In genomic region chr11:86171627-86172026, GRCh38 we compare ENCODE assay signal across 1 cellular context.
A peak's percentile ranks its signal among the peaks of the same experiment; 100 is the strongest.
TF ChIP-seq lines count a peak whose summit lies in the region.

No MANE protein-coding gene starts in this region.

TF ChIP-seq in K562, 482 proteins besides CTCF, POLR2A, EP300 and RAD21 (continued from another document):
- TF ChIP-seq ETV5 (CRISPR knock-in tag; IDR thresholded peaks at IDR 0.05; ENCODE audit: low read depth): no peak
- no peak for TF ChIP-seq ZNF780A (CRISPR knock-in tag; IDR thresholded peaks at IDR 0.05)
- no peak for TF ChIP-seq TFAP4 (CRISPR knock-in tag; IDR thresholded peaks at IDR 0.05; ENCODE audit: borderline replicate concordance)
- TF ChIP-seq HDGF (IDR thresholded peaks at IDR 0.05): no peak
- TF ChIP-seq NFRKB (IDR thresholded peaks at IDR 0.05; ENCODE audit: low read depth): no peak
- TF ChIP-seq ZNF311 (CRISPR knock-in tag; IDR thresholded peaks at IDR 0.05): no peak
- no peak for TF ChIP-seq ATF3 (IDR thresholded peaks at IDR 0.05)
- no peak for TF ChIP-seq ATF3 (CRISPR knock-in tag; conservative IDR thresholded peaks at IDR 0.05)
- TF ChIP-seq SNIP1 (IDR thresholded peaks at IDR 0.05; ENCODE audit: low read depth): no peak
- TF ChIP-seq FOXO4 (CRISPR knock-in tag; IDR thresholded peaks at IDR 0.05): no peak
- TF ChIP-seq ZNF449 (CRISPR knock-in tag; IDR thresholded peaks at IDR 0.05): no peak
- 0 out of 2 replicates have a peak, but pooled peaks have one; percentile 30 for TF ChIP-seq HMBOX1 (IDR thresholded peaks at IDR 0.05)
- no peak for TF ChIP-seq ZNF354B (CRISPR knock-in tag; IDR thresholded peaks at IDR 0.05)
- no peak for TF ChIP-seq FOXA1 (IDR thresholded peaks at IDR 0.05; ENCODE audit: borderline replicate concordance)
- no peak for TF ChIP-seq PKNOX1 (IDR thresholded peaks at IDR 0.05)
- no peak for TF ChIP-seq THRB (CRISPR knock-in tag; conservative IDR thresholded peaks at IDR 0.05)
- TF ChIP-seq KLF13 (tag; IDR thresholded peaks at IDR 0.05; ENCODE audit: borderline replicate concordance, low read depth): no peak
- no peak for TF ChIP-seq ATF7 (IDR thresholded peaks at IDR 0.05)
- 0 out of 2 replicates have a peak, but pooled peaks have one; percentile 32 for TF ChIP-seq ZNF589 (CRISPR knock-in tag; IDR thresholded peaks at IDR 0.05; ENCODE audit: low read depth)
- no peak for TF ChIP-seq ZBTB40 (IDR thresholded peaks at IDR 0.05)
- TF ChIP-seq ZBTB40 (CRISPR knock-in tag; IDR thresholded peaks at IDR 0.05): no peak
- no peak for TF ChIP-seq HDAC8 (tag; IDR thresholded peaks at IDR 0.05)
- no peak for TF ChIP-seq HCFC1 (IDR thresholded peaks at IDR 0.05; ENCODE audit: low read depth, low read length)
- TF ChIP-seq ZNF324 (CRISPR knock-in tag; IDR thresholded peaks at IDR 0.05): no peak
- TF ChIP-seq HES1 (IDR thresholded peaks at IDR 0.05; ENCODE audit: low read depth): no peak
- no peak for TF ChIP-seq RFX1 (IDR thresholded peaks at IDR 0.05)
- TF ChIP-seq HIVEP1 (CRISPR knock-in tag; IDR thresholded peaks at IDR 0.05): no peak
- no peak for TF ChIP-seq ZNF717 (CRISPR knock-in tag; IDR thresholded peaks at IDR 0.05)
- TF ChIP-seq NFE2 (IDR thresholded peaks at IDR 0.05; ENCODE audit: low read depth): peak; percentile 39; the same call in 1 of the 2 replicates
- no peak for TF ChIP-seq NELFE (IDR thresholded peaks at IDR 0.05; ENCODE audit: insufficient read depth, insufficient read length)
